Comparison of ENCODE assay signal across 11 cellular contexts in the genomic region with DNA sequence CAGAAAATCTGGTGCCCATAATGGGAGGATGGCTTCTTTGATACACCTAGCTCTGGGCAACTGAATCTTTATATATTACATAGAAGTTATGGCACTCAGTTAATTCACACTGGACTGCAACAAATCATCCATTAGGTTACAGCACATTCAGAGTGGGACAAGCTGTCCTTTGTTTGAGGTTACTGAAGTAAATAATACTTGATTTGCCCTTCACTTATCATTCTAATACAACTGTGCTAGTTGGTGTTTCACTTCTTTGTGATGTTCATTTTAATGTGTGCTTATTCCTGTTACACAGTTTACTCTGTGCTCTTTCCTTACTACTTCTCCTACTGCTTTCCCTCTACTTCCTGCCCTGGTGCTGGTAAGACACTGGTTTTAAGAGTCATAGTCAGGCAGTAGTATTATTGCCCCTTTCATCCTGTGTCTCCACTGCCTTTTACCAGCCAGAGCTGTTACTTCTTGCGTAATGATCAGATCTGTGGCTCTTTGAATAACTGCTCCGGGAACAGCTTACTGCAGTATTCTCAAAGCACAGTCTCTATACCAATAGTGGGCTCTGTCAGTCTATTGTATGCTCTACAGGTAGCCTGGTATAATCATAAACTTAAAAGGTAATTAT. TPM values are rescaled to one million over a fixed set of nuclear protein-coding genes. Genes with fewer than 3 reads are reported as not detected.
DNase-seq lines count a peak whose midpoint lies in the region; TF ChIP-seq lines count a peak whose summit lies in the region.
"Had no signal": no experiment of that assay in that cellular context is flagged by ENCODE, and none has a peak within 500 bp of the region (broad histone marks: within the 10 kb centered on the region; RNA-seq: fewer than 3 reads in every experiment).

No MANE protein-coding gene starts in this region.

- TF ChIP-seq POLR2A in erythroblast (IDR thresholded peaks at IDR 0.05; ENCODE audit: low read length) = no peak

- no peak overlapping the region for H3K4me3 ChIP-seq in HL-60 (replicated peaks; ENCODE audit: insufficient read depth, low read length)
- H3K4me3 ChIP-seq: dorsolateral prefrontal cortex, ovary had no signal

- TF ChIP-seq CTCF in HL-60 (IDR thresholded peaks at IDR 0.05; ENCODE audit: insufficient read depth, low read length) = no peak

- H3K27me3 ChIP-seq in HL-60 (ENCODE audit: insufficient read depth, poor library complexity, severe bottlenecking) = no peaks in the 10 kb centered on the region
- H3K27me3 ChIP-seq: dorsolateral prefrontal cortex, ovary had no signal

- peak overlapping the region; percentile 42 for H3K27ac ChIP-seq in HL-60 (replicated peaks)
- H3K27ac ChIP-seq: ovary had no signal

- DNase-seq in HL-60 (ENCODE audit: low read depth in 1 of 2, low spot score in 1 of 2) (peak; percentile 31 to 74), OCI-M1 (lab: John Stamatoyannopoulos, UW) (peak; percentile 77), foreskin melanocyte (peak; percentile 69), retina (peak; percentile 30), cerebellar cortex (ENCODE audit: low spot score) (no peak), erythroblast (lab: John Stamatoyannopoulos, UW) (no peak), occipital lobe (lab: John Stamatoyannopoulos, UW) (no peak)
- DNase-seq: DMS53, dorsolateral prefrontal cortex, NCI-H1048, ovary had no signal

RNA-seq across cellular contexts. Expression of gene GXYLT1, which starts 36.4 kb away (rescaled TPM):
- total RNA-seq in occipital lobe = 14.3 TPM

RNA-seq across cellular contexts. Expression of gene YAF2, which starts 56.9 kb away (rescaled TPM):
- total RNA-seq in occipital lobe = 53.5 TPM

Comparison
In these comparisons a context has a peak if more than half of its experiments do, and no peak if none do; other contexts are left out.
1. DNase-seq: peak in HL-60 (2 of 2), OCI-M1 (single experiment), foreskin melanocyte (single experiment) and retina (single experiment); none in cerebellar cortex (single experiment), erythroblast (0 of 2) and occipital lobe (single experiment).